Comparison of ENCODE assay signal across 20 cellular contexts in the genomic region with DNA sequence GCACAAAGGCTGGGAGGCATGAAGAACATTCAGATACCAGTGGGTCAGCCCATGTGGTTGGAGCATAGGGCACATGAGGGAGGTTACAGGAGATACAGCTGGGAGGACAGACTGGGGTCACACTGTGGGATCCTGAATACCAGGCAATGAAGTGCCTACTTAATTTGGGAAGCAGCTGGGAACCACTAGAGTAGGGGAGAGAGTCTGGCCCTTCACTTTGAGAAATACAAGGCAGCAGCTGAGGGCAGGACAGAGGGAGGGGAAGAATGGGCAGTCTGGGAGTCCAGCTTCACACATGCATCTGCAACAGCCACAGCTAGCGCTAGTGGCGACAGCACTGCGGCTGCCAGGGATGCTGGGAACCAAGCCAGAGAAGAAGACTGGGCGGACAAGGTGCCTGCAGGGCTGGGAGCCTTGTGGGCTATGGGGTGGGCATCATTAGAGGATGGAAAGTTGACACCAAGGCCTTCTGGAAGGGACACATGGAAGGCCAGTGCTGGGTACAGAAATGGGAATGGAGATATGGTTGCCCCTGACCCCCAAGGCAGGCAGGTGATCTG. TPM values are rescaled to one million over a fixed set of nuclear protein-coding genes. Genes with fewer than 3 reads are reported as not detected.
A peak's percentile ranks its signal among the peaks of the same experiment; 100 is the strongest.
DNase-seq lines count a peak whose midpoint lies in the region; ATAC-seq, FAIRE-seq and TF ChIP-seq lines count a peak whose summit lies in the region.
"Had no signal": no experiment of that assay in that cellular context is flagged by ENCODE, and none has a peak within 500 bp of the region (broad histone marks: within the 10 kb centered on the region; RNA-seq: fewer than 3 reads in every experiment).

No MANE protein-coding gene starts in this region.

- no peaks in the 10 kb centered on the region for H3K79me2 ChIP-seq in astrocyte (ENCODE audit: insufficient read depth, low read length)
- H3K79me2 ChIP-seq in trophoblast cell (ENCODE audit: control insufficient read depth, insufficient read depth, low read length, poor library complexity) = no peaks in the 10 kb centered on the region

- no peaks in the 10 kb centered on the region for H3K9me3 ChIP-seq in IMR-90 (ENCODE audit: control insufficient read depth, insufficient read depth, low read length)
- no peaks in the 10 kb centered on the region for H3K9me3 ChIP-seq in astrocyte (ENCODE audit: insufficient read depth, low read depth, low read length)
- no peaks in the 10 kb centered on the region for H3K9me3 ChIP-seq in trophoblast cell (ENCODE audit: insufficient read depth, low read depth, low read length)
- H3K9me3 ChIP-seq: spleen, upper lobe of right lung had no signal

- H3K56ac ChIP-seq in IMR-90 (ENCODE audit: extremely low read depth, insufficient read depth, low read length) = no peak overlapping the region

- H3K36me3 ChIP-seq in IMR-90 (ENCODE audit: control insufficient read depth, insufficient read depth, low read length) (no peaks in the 10 kb centered on the region), astrocyte (ENCODE audit: insufficient read depth, low read length) (no peaks in the 10 kb centered on the region), trophoblast cell (ENCODE audit: control insufficient read depth in 1 of 2, insufficient read depth in 2 of 2, low read length in 2 of 2) (no peaks in the 10 kb centered on the region)
- H3K36me3 ChIP-seq: spleen, upper lobe of right lung had no signal

- WGBS in IMR-90 (ENCODE audit: extremely low coverage in 2 of 2, insufficient read length in 1 of 2), 2 experiments = no CpG with 5 or more reads among the region's 4 CpGs
- no CpG with 5 or more reads among the region's 4 CpGs for WGBS in trophoblast cell (ENCODE audit: extremely low coverage, insufficient coverage, insufficient read length)

- no peak for TF ChIP-seq RAD21 in IMR-90 (IDR thresholded peaks at IDR 0.05; ENCODE audit: low read length)

- H3K4me1 Mint-ChIP-seq in astrocyte (ENCODE audit: low read depth, unreplicated experiment) = peaks cover 13% of the 10 kb centered on the region
- H3K4me1 Mint-ChIP-seq: activated CD8-positive, alpha-beta memory T cell treated with anti-CD3 and anti-CD28 coated beads, Interleukin-2, amount 10 ng/mL, durations not matched to agents 7 days and 5 days had no signal

- H4K8ac ChIP-seq in IMR-90 (ENCODE audit: low read depth in 2 of 2, low read length in 2 of 2) (no peak overlapping the region), trophoblast cell (ENCODE audit: low read depth, low read length) (no peak overlapping the region)

- H3K79me1 ChIP-seq in IMR-90 (ENCODE audit: low read depth in 1 of 2, low read length in 2 of 2) = no peaks in the 10 kb centered on the region
- H3K79me1 ChIP-seq in trophoblast cell (ENCODE audit: low read length) = no peaks in the 10 kb centered on the region

- H3K9ac ChIP-seq in IMR-90 (ENCODE audit: low read depth, low read length) (no peak overlapping the region), astrocyte (ENCODE audit: low read length) (no peak overlapping the region), trophoblast cell (ENCODE audit: low read length) (no peak overlapping the region)

- CTCF ChIA-PET in IMR-90 (lab: Yijun Ruan, JAX) = no interaction called here

- H4K20me1 ChIP-seq in IMR-90 (ENCODE audit: insufficient read depth, low read length) = no peaks in the 10 kb centered on the region
- H4K20me1 ChIP-seq in astrocyte (ENCODE audit: insufficient read depth, low read length) = no peaks in the 10 kb centered on the region

- FAIRE-seq in astrocyte (lab: Jason Lieb, UNC) = no peak
- FAIRE-seq: A204.1, GM18507 had no signal

- H3K27ac ChIP-seq in IMR-90 (ENCODE audit: insufficient read depth, low read length) (no peak overlapping the region), astrocyte (ENCODE audit: low read depth, low read length) (no peak overlapping the region), trophoblast cell (ENCODE audit: low read depth, low read length) (no peak overlapping the region)
- H3K27ac ChIP-seq: spleen, upper lobe of right lung had no signal

- peaks cover 20% of the 10 kb centered on the region for H3K27me3 Mint-ChIP-seq in astrocyte (ENCODE audit: low read depth, unreplicated experiment)

- H2AK9ac ChIP-seq in IMR-90 (replicated peaks; ENCODE audit: low read depth, low read length, poor library complexity) = no peak overlapping the region

- no peak overlapping the region for H2BK15ac ChIP-seq in IMR-90 (ENCODE audit: low read depth, low read length)

- intact Hi-C loops in IMR-90 (cut with micrococcal nuclease) = loop anchor here (5.0 kb wide), 1 partner anchor 48 kb away; no protein-coding TSS in a partner anchor

- no peak overlapping the region for H2BK120ac ChIP-seq in IMR-90 (ENCODE audit: low read depth, low read length)
- H2BK120ac ChIP-seq in trophoblast cell (ENCODE audit: insufficient read depth, low read length, poor library complexity) = no peak overlapping the region

- no peak overlapping the region for H3K4me3 Mint-ChIP-seq in astrocyte (ENCODE audit: unreplicated experiment)
- H3K4me3 Mint-ChIP-seq: activated CD8-positive, alpha-beta memory T cell treated with anti-CD3 and anti-CD28 coated beads, Interleukin-2, amount 10 ng/mL, durations not matched to agents 7 days and 5 days; activated naive CD8-positive, alpha-beta T cell; endodermal cell; HFFc6 had no signal

- H3K23ac ChIP-seq in IMR-90 (ENCODE audit: low read depth, low read length) = no peak overlapping the region
- peak overlapping the region; percentile 21 for H3K23ac ChIP-seq in trophoblast cell (ENCODE audit: low read length)

- DNase-seq in NCI-H446 (lab: John Stamatoyannopoulos, UW) (peak; percentile 15 to 53), NCI-H446 treated with DMSO at 0.1 percent for 48 hours (lab: John Stamatoyannopoulos, UW) (no peak), IMR-90 (no peak), astrocyte (ENCODE audit: low read depth) (no peak), trophoblast cell (no peak)
- DNase-seq: activated CD8-positive, alpha-beta memory T cell treated with anti-CD3 and anti-CD28 coated beads, Interleukin-2, amount 10 ng/mL, durations not matched to agents 7 days and 5 days; endodermal cell; HFFc6; left colon; MM.1S; NCI-H146; spleen; stimulated activated CD4-positive, alpha-beta T cell treated with anti-CD3 and anti-CD28 coated beads, Interleukin-4, amount 100 ng/mL, for 24 hours; upper lobe of right lung had no signal

- no peak overlapping the region for H3K4me2 ChIP-seq in IMR-90 (ENCODE audit: low read depth, low read length)
- H3K4me2 ChIP-seq in astrocyte (ENCODE audit: low read length) = no peak overlapping the region
- no peak overlapping the region for H3K4me2 ChIP-seq in trophoblast cell (ENCODE audit: low read length)

- H3K27me3 ChIP-seq in IMR-90 (ENCODE audit: control insufficient read depth, insufficient read depth, low read length) (no peaks in the 10 kb centered on the region), astrocyte (ENCODE audit: insufficient read depth, low read length) (no peaks in the 10 kb centered on the region), trophoblast cell (ENCODE audit: insufficient read depth, low read length) (no peaks in the 10 kb centered on the region)
- H3K27me3 ChIP-seq: spleen, upper lobe of right lung had no signal

- no peak overlapping the region for H3K4me3 ChIP-seq in IMR-90 (ENCODE audit: insufficient read depth, low read depth, low read length)
- no peak overlapping the region for H3K4me3 ChIP-seq in astrocyte (ENCODE audit: insufficient read depth, low read depth, low read length)
- H3K4me3 ChIP-seq in trophoblast cell (ENCODE audit: low read depth, low read length) = no peak overlapping the region
- H3K4me3 ChIP-seq: spleen, upper lobe of right lung had no signal

- no peak for ATAC-seq in IMR-90 (ENCODE audit: low read depth)
- no peak for ATAC-seq in HG02970 (IDR thresholded peaks at IDR 0.05; ENCODE audit: low FRiP score, unreplicated experiment)
- ATAC-seq in HG02610 (IDR thresholded peaks at IDR 0.05; ENCODE audit: unreplicated experiment) = no peak
- ATAC-seq in GM21515 (IDR thresholded peaks at IDR 0.05; ENCODE audit: unreplicated experiment) = no peak
- ATAC-seq: activated CD8-positive, alpha-beta memory T cell treated with anti-CD3 and anti-CD28 coated beads, Interleukin-2, amount 10 ng/mL, durations not matched to agents 7 days and 5 days; left colon had no signal

- no peak overlapping the region for H4K91ac ChIP-seq in IMR-90 (ENCODE audit: insufficient read depth, low read depth, low read length)
- no peak overlapping the region for H4K91ac ChIP-seq in trophoblast cell (ENCODE audit: low read depth, low read length)

- dilution Hi-C loops in IMR-90 (cut with HindIII; ENCODE audit: low sequenced_read_pairs, unreplicated experiment) = no loop called here

- in situ Hi-C loops in IMR-90 (cut with MboI; ENCODE audit: low sequenced_read_pairs) = no loop called here

- H2BK5ac ChIP-seq in IMR-90 (ENCODE audit: low read depth, low read length, poor library complexity, severe bottlenecking) (no peak overlapping the region), trophoblast cell (ENCODE audit: low read depth, low read length, poor library complexity) (no peak overlapping the region)

- H3K14ac ChIP-seq in IMR-90 (replicated peaks; ENCODE audit: low read depth, low read length) (no peak overlapping the region), trophoblast cell (ENCODE audit: low read length) (no peak overlapping the region)

- no peaks in the 10 kb centered on the region; the same call in 1 of the 2 replicates for H3K4me1 ChIP-seq in IMR-90 (ENCODE audit: control insufficient read depth, insufficient read depth, low read length)
- no peaks in the 10 kb centered on the region for H3K4me1 ChIP-seq in astrocyte (ENCODE audit: insufficient read depth, low read length)
- no peaks in the 10 kb centered on the region for H3K4me1 ChIP-seq in trophoblast cell (ENCODE audit: control insufficient read depth in 1 of 2, insufficient read depth in 2 of 2, low read length in 2 of 2)
- H3K4me1 ChIP-seq: spleen, upper lobe of right lung had no signal

- no peaks in the 10 kb centered on the region for H3K9me3 Mint-ChIP-seq in astrocyte (ENCODE audit: unreplicated experiment)
- H3K9me3 Mint-ChIP-seq: endodermal cell, HFFc6 had no signal

- H2AFZ ChIP-seq in IMR-90 (replicated peaks; ENCODE audit: low read length, poor library complexity) = peak overlapping the region; percentile 5
- no peak overlapping the region for H2AFZ ChIP-seq in astrocyte (ENCODE audit: low read depth, low read length)
- no peak overlapping the region for H2AFZ ChIP-seq in trophoblast cell (ENCODE audit: insufficient read depth, low read length, poor library complexity)

- no peak overlapping the region for H4K12ac ChIP-seq in trophoblast cell (ENCODE audit: low read depth, low read length)

- H3K4ac ChIP-seq in IMR-90 (ENCODE audit: low read depth, low read length) (no peak overlapping the region), trophoblast cell (ENCODE audit: low read depth, low read length) (no peak overlapping the region)

- peak overlapping the region; percentile 37 for H3K27ac Mint-ChIP-seq in astrocyte (ENCODE audit: unreplicated experiment)
- H3K27ac Mint-ChIP-seq: activated CD8-positive, alpha-beta memory T cell treated with anti-CD3 and anti-CD28 coated beads, Interleukin-2, amount 10 ng/mL, durations not matched to agents 7 days and 5 days; activated naive CD8-positive, alpha-beta T cell; endodermal cell; HFFc6 had no signal

- no peaks in the 10 kb centered on the region for H3K9me1 ChIP-seq in IMR-90 (ENCODE audit: insufficient read depth, low read length)

- no peak for TF ChIP-seq CTCF in IMR-90 (conservative IDR thresholded peaks at IDR 0.05; ENCODE audit: low read depth, low read length)
- TF ChIP-seq CTCF in astrocyte (IDR thresholded peaks at IDR 0.05; ENCODE audit: insufficient read depth, low read depth, low read length) = no peak

- peaks cover 18% of the 10 kb centered on the region for H3K36me3 Mint-ChIP-seq in astrocyte (ENCODE audit: low read depth, unreplicated experiment)
- H3K36me3 Mint-ChIP-seq: activated CD8-positive, alpha-beta memory T cell treated with anti-CD3 and anti-CD28 coated beads, Interleukin-2, amount 10 ng/mL, durations not matched to agents 7 days and 5 days; activated naive CD8-positive, alpha-beta T cell had no signal

- no peak overlapping the region for H4K5ac ChIP-seq in IMR-90 (ENCODE audit: low read depth, low read length)

- H2BK12ac ChIP-seq in trophoblast cell (ENCODE audit: low read length) = no peak overlapping the region

- POLR2A ChIA-PET in IMR-90 (lab: Charles Lee; ENCODE audit: unreplicated experiment) = no interaction called here

- BruUV-seq in IMR-90 (replicated peaks; lab: Mats Ljungman, UMichigan) = no TSS peak

- no peak overlapping the region for H2BK20ac ChIP-seq in IMR-90 (ENCODE audit: low read depth, low read length)

- H2AK5ac ChIP-seq in IMR-90 (ENCODE audit: low read depth, low read length) (no peak overlapping the region), trophoblast cell (ENCODE audit: low read length) (no peak overlapping the region)

- H3K18ac ChIP-seq in IMR-90 (ENCODE audit: low read depth, low read length) (no peak overlapping the region), trophoblast cell (ENCODE audit: low read length) (no peak overlapping the region)

- no peak for TF ChIP-seq POLR2A in IMR-90 (IDR thresholded peaks at IDR 0.05; ENCODE audit: low read depth, low read length)

RNA-seq across cellular contexts. Expression of a gene that starts 15.9 kb away (rescaled TPM):
- total RNA-seq in IMR-90 (2012; rRNA removed) = 0.56 and 0.72 TPM in 2 replicates
- 0.43 and 0.53 TPM in 2 replicates for polyA plus RNA-seq in IMR-90 (2012; rRNA removed)
- polyA plus RNA-seq in IMR-90 (2012; cell fraction: cytosol; rRNA removed) = 0.36 and 0.65 TPM in 2 replicates
- 0.95 and 2.0 TPM in 2 replicates for polyA plus RNA-seq in IMR-90 (2012; cell fraction: nucleus; rRNA removed; ENCODE audit: low replicate concordance)
- total RNA-seq in astrocyte = 1.5 and 1.6 TPM in 2 replicates
- polyA plus RNA-seq in trophoblast cell (2013) = 0.31 and 0.33 TPM in 2 replicates
- total RNA-seq: activated CD8-positive, alpha-beta memory T cell treated with anti-CD3 and anti-CD28 coated beads, Interleukin-2, amount 10 ng/mL, durations not matched to agents 7 days and 5 days had no signal

Comparison
In these comparisons a context has a peak if more than half of its experiments do, and no peak if none do; other contexts are left out.
1. DNase-seq: peak in NCI-H446 (2 of 2); none in NCI-H446 treated with DMSO at 0.1 percent for 48 hours (single experiment), IMR-90 (single experiment), astrocyte (single experiment) and trophoblast cell (0 of 2).